8 cellular contexts compared by ENCODE assay signal in genomic region chr12:54413284-54414190, GRCh38. TPM values are rescaled to one million over a fixed set of nuclear protein-coding genes. Genes with fewer than 3 reads are reported as not detected.
DNase-seq lines count a peak whose midpoint lies in the region; ATAC-seq, FAIRE-seq and TF ChIP-seq lines count a peak whose summit lies in the region.

No MANE protein-coding gene starts in this region.

- H3K4me2 ChIP-seq in keratinocyte (ENCODE audit: control insufficient read depth, extremely low read depth, insufficient read depth, low read depth, low read length): peak overlapping the region; percentile 53

- peaks cover 65% of the 10 kb centered on the region for H3K79me2 ChIP-seq in keratinocyte (ENCODE audit: control insufficient read depth, insufficient read depth, low read length)

- peaks cover 5% of the 10 kb centered on the region for H3K9me1 ChIP-seq in keratinocyte (ENCODE audit: control insufficient read depth, extremely low read depth, insufficient read depth, low read length)

- DNase-seq in GM19239 (ENCODE audit: insufficient read length, low spot score) (peak; percentile 52), RWPE1 (ENCODE audit: low spot score) (no peak), activated gamma-delta T cell treated with Interleukin-2 at 50 U/mL for 16 hours (peak; percentile 86), keratinocyte (ENCODE audit: low read depth, low spot score) (no peak), D341Med (ENCODE audit: low spot score) (no peak), testis (no peak)
- DNase-seq in stimulated activated CD8-positive, alpha-beta memory T cell treated with anti-CD3 and anti-CD28 coated beads, Interleukin-2, amount 100 ng/mL, for 1 hour (ENCODE audit: low read depth in 2 of 2): peak; percentile 61 to 72

- H3K9me3 ChIP-seq in keratinocyte (ENCODE audit: control insufficient read depth, low read depth, low read length): no peaks in the 10 kb centered on the region
- H3K9me3 ChIP-seq in testis: no peaks in the 10 kb centered on the region

- H2AFZ ChIP-seq in keratinocyte (ENCODE audit: control insufficient read depth, low read length): no peak overlapping the region

- 60 to 68% methylated on average over 9 of the region's 9 CpGs for WGBS in testis, 2 donors

- FAIRE-seq in GM19239 (lab: Jason Lieb, UNC) (no peak), keratinocyte (lab: Jason Lieb, UNC) (no peak)

- TF ChIP-seq CTCF in RWPE1 (conservative IDR thresholded peaks at IDR 0.05; ENCODE audit: low read depth): no peak
- no peak for TF ChIP-seq CTCF in keratinocyte (optimal IDR thresholded peaks at IDR 0.05 in 1 of 3, IDR thresholded peaks at IDR 0.05 in 1 of 3, conservative IDR thresholded peaks at IDR 0.05 in 1 of 3; ENCODE audit: extremely low read depth in 1 of 3, insufficient read depth in 2 of 3, low read length in 3 of 3)
- TF ChIP-seq CTCF in testis (IDR thresholded peaks at IDR 0.05): no peak

- TF ChIP-seq POLR2A in testis (IDR thresholded peaks at IDR 0.05): no peak

- H3K36me3 ChIP-seq in keratinocyte (ENCODE audit: control insufficient read depth in 2 of 2, extremely low read depth in 1 of 2, insufficient read depth in 2 of 2, low read length in 2 of 2) (peaks cover 14% of the 10 kb centered on the region in 2 experiments), testis (ENCODE audit: low read depth, missing control alignments) (no peaks in the 10 kb centered on the region)

- H3K4me1 ChIP-seq in keratinocyte (ENCODE audit: control insufficient read depth, extremely low read depth, insufficient read depth, low read length) (peaks cover 54% of the 10 kb centered on the region), testis (no peaks in the 10 kb centered on the region)

- dilution Hi-C loops in keratinocyte (cut with MboI; ENCODE audit: extremely low pct_ligation_motif_present, low sequenced_read_pairs): no loop called here

- intact Hi-C loops in testis (cut with DNase I; ENCODE audit: low total_unique reads): no loop called here

- H3K27me3 ChIP-seq in keratinocyte (ENCODE audit: control insufficient read depth, extremely low read depth, insufficient read depth, low read length) (no peaks in the 10 kb centered on the region), testis (no peaks in the 10 kb centered on the region)

- POLR2A ChIA-PET in RWPE1 (lab: Yijun Ruan, JAX; ENCODE audit: low non-redundant PET): no interaction called here

- H3K27ac ChIP-seq in RWPE1 (peak overlapping the region; percentile 89), keratinocyte (ENCODE audit: control insufficient read depth, insufficient read depth, low read length) (peak overlapping the region; percentile 80), testis (no peak overlapping the region)

- H3K4me3 ChIP-seq in keratinocyte (ENCODE audit: control insufficient read depth in 2 of 3, extremely low read depth in 1 of 3, insufficient read depth in 2 of 3, low read depth in 1 of 3, low read length in 3 of 3) (peak overlapping the region in 1 of 3 experiments; percentile 10), testis (no peak overlapping the region)

- H3K9ac ChIP-seq in keratinocyte (ENCODE audit: control insufficient read depth, extremely low read depth, insufficient read depth, low read length): peak overlapping the region; percentile 50

- CTCF ChIA-PET in RWPE1 (lab: Yijun Ruan, JAX): interaction anchor here (0.6 to 2.2 kb wide), 5 partner anchors 9 to 934 kb away, joined by 3 to 15 read pairs (median 5); no protein-coding TSS in a partner anchor

- no peaks in the 10 kb centered on the region for H4K20me1 ChIP-seq in keratinocyte (ENCODE audit: control insufficient read depth, extremely low read depth, insufficient read depth, low read length)

- no peak for ATAC-seq in HG03571 (IDR thresholded peaks at IDR 0.05; ENCODE audit: unreplicated experiment)

RNA-seq across cellular contexts. Expression of gene ITGA5, which starts 5.5 kb away (rescaled TPM):
- polyA plus RNA-seq in keratinocyte: 47.9 to 107 TPM (median 68.0 TPM) in 3 replicates
- 14.5 TPM for polyA plus RNA-seq in keratinocyte (2011; ENCODE audit: low read depth)
- 25.2 and 31.4 TPM in 2 replicates for polyA plus RNA-seq in keratinocyte (2011; cell fraction: cytosol; rRNA removed)
- polyA plus RNA-seq in keratinocyte (2011; cell fraction: nucleus; rRNA removed): 168 and 190 TPM in 2 replicates
- 38.3 and 109 TPM in 2 replicates for polyA plus RNA-seq in keratinocyte (2012; ENCODE audit: low replicate concordance)
- 127 to 228 TPM (median 141 TPM) in 3 replicates for polyA minus RNA-seq in keratinocyte
- polyA minus RNA-seq in keratinocyte (2011; cell fraction: cytosol; rRNA and poly(A)+ RNA removed): 88.1 TPM
- polyA minus RNA-seq in keratinocyte (2011; cell fraction: nucleus; rRNA and poly(A)+ RNA removed): 246 and 280 TPM in 2 replicates
- total RNA-seq in testis: 10 to 100 TPM in 1 of 2 donors, 1 to 10 TPM in 1; 9.0 to 10.7 TPM
- polyA plus RNA-seq in testis (ENCODE audit: insufficient read depth, low read depth, low replicate concordance): 16.3 TPM

RNA-seq across cellular contexts. Expression of gene ZNF385A, which starts 29.0 kb away (rescaled TPM):
- polyA plus RNA-seq in keratinocyte: 11.4 to 20.1 TPM (median 13.3 TPM) in 3 replicates
- polyA plus RNA-seq in keratinocyte (2011; ENCODE audit: low read depth): 64.8 TPM
- 18.1 and 42.4 TPM in 2 replicates for polyA plus RNA-seq in keratinocyte (2011; cell fraction: cytosol; rRNA removed)
- polyA plus RNA-seq in keratinocyte (2011; cell fraction: nucleus; rRNA removed): 25.2 and 35.8 TPM in 2 replicates
- 77.0 and 80.7 TPM in 2 replicates for polyA plus RNA-seq in keratinocyte (2012; ENCODE audit: low replicate concordance)
- 16.2 to 88.2 TPM (median 23.5 TPM) in 3 replicates for polyA minus RNA-seq in keratinocyte
- 58.1 TPM for polyA minus RNA-seq in keratinocyte (2011; cell fraction: cytosol; rRNA and poly(A)+ RNA removed)
- 26.4 and 36.5 TPM in 2 replicates for polyA minus RNA-seq in keratinocyte (2011; cell fraction: nucleus; rRNA and poly(A)+ RNA removed)
- 1 to 10 TPM; 3.5 to 5.6 TPM for total RNA-seq in testis
- 10.9 TPM for polyA plus RNA-seq in testis (ENCODE audit: insufficient read depth, low read depth, low replicate concordance)

RNA-seq across cellular contexts. Expression of gene GPR84, which starts 49.3 kb away (rescaled TPM):
- polyA plus RNA-seq in keratinocyte (0.08 to 0.17 TPM (median 0.12 TPM) in 3 replicates), testis (ENCODE audit: insufficient read depth, low read depth, low replicate concordance) (0.58 TPM)
- polyA plus RNA-seq in keratinocyte (2011; ENCODE audit: low read depth): 0.39 TPM
- polyA plus RNA-seq in keratinocyte (2011; cell fraction: cytosol; rRNA removed): not detected in 2 replicates
- 1.2 and 1.7 TPM in 2 replicates for polyA plus RNA-seq in keratinocyte (2011; cell fraction: nucleus; rRNA removed)
- polyA plus RNA-seq in keratinocyte (2012; ENCODE audit: low replicate concordance): 0.07 and 0.93 TPM in 2 replicates
- polyA minus RNA-seq in keratinocyte: 0.70 TPM in 1 of 3 replicates, not detected in the others
- not detected for polyA minus RNA-seq in keratinocyte (2011; cell fraction: cytosol; rRNA and poly(A)+ RNA removed)
- polyA minus RNA-seq in keratinocyte (2011; cell fraction: nucleus; rRNA and poly(A)+ RNA removed): 0.21 and 0.39 TPM in 2 replicates
- under 1 TPM in 1 of 2 donors, not detected in 1; 0.43 TPM for total RNA-seq in testis

RNA-seq across cellular contexts. Expression of gene GTSF1, which starts 59.9 kb away (rescaled TPM):
- polyA plus RNA-seq in keratinocyte: 0.10 TPM in 1 of 3 replicates, not detected in the others
- polyA plus RNA-seq in keratinocyte (2011; ENCODE audit: low read depth): not detected
- not detected in 2 replicates for polyA plus RNA-seq in keratinocyte (2011; cell fraction: cytosol; rRNA removed)
- not detected in 2 replicates for polyA plus RNA-seq in keratinocyte (2011; cell fraction: nucleus; rRNA removed)
- not detected in 2 replicates for polyA plus RNA-seq in keratinocyte (2012; ENCODE audit: low replicate concordance)
- polyA minus RNA-seq in keratinocyte: not detected in 3 replicates
- polyA minus RNA-seq in keratinocyte (2011; cell fraction: cytosol; rRNA and poly(A)+ RNA removed): not detected
- polyA minus RNA-seq in keratinocyte (2011; cell fraction: nucleus; rRNA and poly(A)+ RNA removed): not detected in 2 replicates
- 100 to 1,000 TPM; 109 to 191 TPM for total RNA-seq in testis
- 456 TPM for polyA plus RNA-seq in testis (ENCODE audit: insufficient read depth, low read depth, low replicate concordance)

Comparison
In these comparisons a context has a peak if more than half of its experiments do, and no peak if none do; other contexts are left out.
1. DNase-seq: peak in GM19239 (single experiment), activated gamma-delta T cell treated with Interleukin-2 at 50 U/mL for 16 hours (single experiment) and stimulated activated CD8-positive, alpha-beta memory T cell treated with anti-CD3 and anti-CD28 coated beads, Interleukin-2, amount 100 ng/mL, for 1 hour (2 of 2); none in RWPE1 (single experiment), keratinocyte (single experiment), D341Med (single experiment) and testis (single experiment).
2. H3K27ac ChIP-seq: peak in RWPE1 (single experiment) and keratinocyte (single experiment); none in testis (0 of 2).